ENCODE assay signal across 16 cellular contexts in genomic region chr13:51814071-51814470, GRCh38. TPM values are rescaled to one million over a fixed set of nuclear protein-coding genes. Genes with fewer than 3 reads are reported as not detected.
DNase-seq lines count a peak whose midpoint lies in the region; ATAC-seq and TF ChIP-seq lines count a peak whose summit lies in the region.
"Had no signal": no experiment of that assay in that cellular context is flagged by ENCODE, and none has a peak within 500 bp of the region (broad histone marks: within the 10 kb centered on the region; RNA-seq: fewer than 3 reads in every experiment).

No MANE protein-coding gene starts in this region.

- H3K4me3 Mint-ChIP-seq in activated T-cell treated with anti-CD3 and anti-CD28 coated beads, Interleukin-2, amount 50 U/mL, for 24 hours: no peak overlapping the region
- no peak overlapping the region for H3K4me3 Mint-ChIP-seq in activated T-cell treated with anti-CD3 and anti-CD28 coated beads, Interleukin-2, amount 50 U/mL, for 4 hours
- no peak overlapping the region for H3K4me3 Mint-ChIP-seq in activated naive CD8-positive, alpha-beta T cell treated with anti-CD3 and anti-CD28 coated beads for 36 hours
- H3K4me3 Mint-ChIP-seq in stimulated activated effector memory CD8-positive, alpha-beta T cell treated with anti-CD3 and anti-CD28 coated beads, Interleukin-12 subunit alpha, Interleukin-12 subunit beta, amount 100 ng/mL, for 72 hours: no peak overlapping the region

- BruUV-seq in OCI-LY7 (replicated peaks; lab: Mats Ljungman, UMichigan): no TSS peak

- H3K4me2 ChIP-seq in OCI-LY7 (ENCODE audit: low read length): peak overlapping the region; percentile 79

- DNase-seq in activated T-cell treated with anti-CD3 and anti-CD28 coated beads, Interleukin-2, amount 50 U/mL, for 24 hours: no peak
- no peak for DNase-seq in activated T-cell treated with anti-CD3 and anti-CD28 coated beads, Interleukin-2, amount 50 U/mL, for 4 hours
- DNase-seq in OCI-LY7 (ENCODE audit: low spot score) (no peak), NCI-H2227 treated with DMSO at 0.1 percent for 48 hours (lab: John Stamatoyannopoulos, UW) (no peak), NCI-H510A treated with DMSO at 0.1 percent for 48 hours (lab: John Stamatoyannopoulos, UW) (no peak), NCI-H774 (lab: John Stamatoyannopoulos, UW) (no peak)
- DNase-seq in activated naive CD8-positive, alpha-beta T cell treated with anti-CD3 and anti-CD28 coated beads for 36 hours: no peak
- no peak for DNase-seq in stimulated activated effector memory CD8-positive, alpha-beta T cell treated with anti-CD3 and anti-CD28 coated beads, Interleukin-12 subunit alpha, Interleukin-12 subunit beta, amount 100 ng/mL, for 72 hours (ENCODE audit: low spot score in 2 of 2)
- DNase-seq: 8988T; CD4-positive, alpha-beta memory T cell; GOT3; NCI-H1105; NCI-H2081; NCI-H524 had no signal

- no peaks in the 10 kb centered on the region for H3K36me3 ChIP-seq in OCI-LY7 (ENCODE audit: insufficient read depth, low read length)

- peaks cover 75% of the 10 kb centered on the region for H3K4me1 Mint-ChIP-seq in activated T-cell treated with anti-CD3 and anti-CD28 coated beads, Interleukin-2, amount 50 U/mL, for 24 hours (ENCODE audit: low read depth)
- H3K4me1 Mint-ChIP-seq in activated T-cell treated with anti-CD3 and anti-CD28 coated beads, Interleukin-2, amount 50 U/mL, for 4 hours (ENCODE audit: low read depth): peaks cover 67% of the 10 kb centered on the region
- peaks cover 68% of the 10 kb centered on the region for H3K4me1 Mint-ChIP-seq in activated naive CD8-positive, alpha-beta T cell treated with anti-CD3 and anti-CD28 coated beads for 36 hours
- H3K4me1 Mint-ChIP-seq in stimulated activated effector memory CD8-positive, alpha-beta T cell treated with anti-CD3 and anti-CD28 coated beads, Interleukin-12 subunit alpha, Interleukin-12 subunit beta, amount 100 ng/mL, for 72 hours: peaks cover 39% of the 10 kb centered on the region

- no peaks in the 10 kb centered on the region for H3K9me3 ChIP-seq in OCI-LY7 (ENCODE audit: low read length)

- no peaks in the 10 kb centered on the region for H3K79me2 ChIP-seq in OCI-LY7 (ENCODE audit: insufficient read depth, low read depth, low read length)

- no peaks in the 10 kb centered on the region for H4K20me1 ChIP-seq in OCI-LY7 (ENCODE audit: insufficient read depth, low read length)

- no peak for ATAC-seq in activated T-cell treated with anti-CD3 and anti-CD28 coated beads, Interleukin-2, amount 50 U/mL, for 4 hours
- ATAC-seq in stimulated activated effector memory CD8-positive, alpha-beta T cell treated with anti-CD3 and anti-CD28 coated beads, Interleukin-12 subunit alpha, Interleukin-12 subunit beta, amount 100 ng/mL, for 72 hours: no peak

- POLR2A ChIA-PET in OCI-LY7 (lab: Charles Lee): interaction anchor here (0.6 to 8.1 kb wide), 6 partner anchors 11 to 360 kb away, joined by 3 to 147 read pairs (median 8); partner anchors contain the start of gene INTS6

- H3K27ac Mint-ChIP-seq in activated T-cell treated with anti-CD3 and anti-CD28 coated beads, Interleukin-2, amount 50 U/mL, for 24 hours: peak overlapping the region; percentile 93
- peak overlapping the region; percentile 98 for H3K27ac Mint-ChIP-seq in activated naive CD8-positive, alpha-beta T cell treated with anti-CD3 and anti-CD28 coated beads for 36 hours
- H3K27ac Mint-ChIP-seq in stimulated activated effector memory CD8-positive, alpha-beta T cell treated with anti-CD3 and anti-CD28 coated beads, Interleukin-12 subunit alpha, Interleukin-12 subunit beta, amount 100 ng/mL, for 72 hours: peak overlapping the region; percentile 40

- TF ChIP-seq CTCF in OCI-LY7 (conservative IDR thresholded peaks at IDR 0.05; ENCODE audit: low read length): no peak

- CTCF ChIA-PET in OCI-LY7 (lab: Charles Lee; ENCODE audit: unreplicated experiment): interaction anchor here (0.6 to 5.0 kb wide), 7 partner anchors 11 to 591 kb away, joined by 3 to 79 read pairs (median 7); partner anchors contain the start of gene TMEM272

- no peaks in the 10 kb centered on the region for H3K9me2 ChIP-seq in OCI-LY7 (ENCODE audit: insufficient read depth, low read length)

- 0 out of 2 replicates have a peak overlapping the region, but pooled peaks have one; percentile 3 for H2AFZ ChIP-seq in OCI-LY7 (ENCODE audit: low read length)

- no peaks in the 10 kb centered on the region for H3K9me3 Mint-ChIP-seq in activated T-cell treated with anti-CD3 and anti-CD28 coated beads, Interleukin-2, amount 50 U/mL, for 24 hours
- H3K9me3 Mint-ChIP-seq in activated T-cell treated with anti-CD3 and anti-CD28 coated beads, Interleukin-2, amount 50 U/mL, for 4 hours: no peaks in the 10 kb centered on the region
- H3K9me3 Mint-ChIP-seq in activated naive CD8-positive, alpha-beta T cell treated with anti-CD3 and anti-CD28 coated beads for 36 hours: no peaks in the 10 kb centered on the region
- no peaks in the 10 kb centered on the region for H3K9me3 Mint-ChIP-seq in stimulated activated effector memory CD8-positive, alpha-beta T cell treated with anti-CD3 and anti-CD28 coated beads, Interleukin-12 subunit alpha, Interleukin-12 subunit beta, amount 100 ng/mL, for 72 hours
- H3K9me3 Mint-ChIP-seq: CD4-positive, alpha-beta memory T cell had no signal

- H3K27me3 Mint-ChIP-seq in activated T-cell treated with anti-CD3 and anti-CD28 coated beads, Interleukin-2, amount 50 U/mL, for 24 hours: no peaks in the 10 kb centered on the region
- H3K27me3 Mint-ChIP-seq in activated T-cell treated with anti-CD3 and anti-CD28 coated beads, Interleukin-2, amount 50 U/mL, for 4 hours (ENCODE audit: low read depth): no peaks in the 10 kb centered on the region
- no peaks in the 10 kb centered on the region for H3K27me3 Mint-ChIP-seq in activated naive CD8-positive, alpha-beta T cell treated with anti-CD3 and anti-CD28 coated beads for 36 hours
- H3K27me3 Mint-ChIP-seq: B cell; CD4-positive, alpha-beta memory T cell had no signal

- peak overlapping the region; percentile 2 for H3K27ac ChIP-seq in OCI-LY7 (ENCODE audit: low read depth, low read length, poor library complexity, severe bottlenecking)

- peaks cover 8% of the 10 kb centered on the region for H3K36me3 Mint-ChIP-seq in activated T-cell treated with anti-CD3 and anti-CD28 coated beads, Interleukin-2, amount 50 U/mL, for 24 hours (ENCODE audit: low read depth)
- H3K36me3 Mint-ChIP-seq in activated T-cell treated with anti-CD3 and anti-CD28 coated beads, Interleukin-2, amount 50 U/mL, for 4 hours (ENCODE audit: insufficient read depth): peaks cover 14% of the 10 kb centered on the region
- H3K36me3 Mint-ChIP-seq in activated naive CD8-positive, alpha-beta T cell treated with anti-CD3 and anti-CD28 coated beads for 36 hours: peaks cover 12% of the 10 kb centered on the region
- no peaks in the 10 kb centered on the region for H3K36me3 Mint-ChIP-seq in stimulated activated effector memory CD8-positive, alpha-beta T cell treated with anti-CD3 and anti-CD28 coated beads, Interleukin-12 subunit alpha, Interleukin-12 subunit beta, amount 100 ng/mL, for 72 hours

- intact Hi-C loops in OCI-LY7 (cut with micrococcal nuclease; ENCODE audit: unreplicated experiment): loop anchor here (2.0 to 5.0 kb wide), 2 partner anchors 313 to 643 kb away; partner anchors contain the start of gene CKAP2

- H3K4me1 ChIP-seq in OCI-LY7 (ENCODE audit: insufficient read depth, low read length, poor library complexity, severe bottlenecking): peaks cover 75% of the 10 kb centered on the region

- H3K4me3 ChIP-seq in OCI-LY7 (ENCODE audit: low read depth, low read length, poor library complexity, severe bottlenecking): peak overlapping the region; percentile 11
- H3K4me3 ChIP-seq: K562 had no signal

RNA-seq across cellular contexts. Expression of gene DHRS12, which starts 10.1 kb away (rescaled TPM):
- 1 to 10 TPM; 3.5 to 4.1 (median 3.6) TPM for total RNA-seq in activated T-cell treated with anti-CD3 and anti-CD28 coated beads, Interleukin-2, amount 50 U/mL, for 4 hours
- 3.4 and 3.5 TPM in 2 replicates for total RNA-seq in OCI-LY7 (2014; rRNA removed; shearing (Covaris generic))
- 11.9 and 12.5 TPM in 2 replicates for total RNA-seq in OCI-LY7 (2022)
- 1 to 10 TPM; 9.7 to 9.9 TPM for total RNA-seq in activated naive CD8-positive, alpha-beta T cell treated with anti-CD3 and anti-CD28 coated beads for 36 hours

RNA-seq across cellular contexts. Expression of gene TMEM272, which starts 30.9 kb away (rescaled TPM):
- total RNA-seq in activated T-cell treated with anti-CD3 and anti-CD28 coated beads, Interleukin-2, amount 50 U/mL, for 4 hours: under 1 TPM; 0.11 to 0.24 (median 0.18) TPM
- 0.41 and 0.75 TPM in 2 replicates for total RNA-seq in OCI-LY7 (2014; rRNA removed; shearing (Covaris generic))
- total RNA-seq in OCI-LY7 (2022): 0.46 and 0.90 TPM in 2 replicates
- 1 to 10 TPM; 1.5 to 1.6 TPM for total RNA-seq in activated naive CD8-positive, alpha-beta T cell treated with anti-CD3 and anti-CD28 coated beads for 36 hours
- total RNA-seq: B cell had no signal

RNA-seq across cellular contexts. Expression of gene CCDC70, which starts 47.7 kb away (rescaled TPM):
- total RNA-seq in activated T-cell treated with anti-CD3 and anti-CD28 coated beads, Interleukin-2, amount 50 U/mL, for 4 hours: not detected
- not detected in 2 replicates for total RNA-seq in OCI-LY7 (2014; rRNA removed; shearing (Covaris generic))
- total RNA-seq in OCI-LY7 (2022): not detected in 2 replicates
- total RNA-seq in activated naive CD8-positive, alpha-beta T cell treated with anti-CD3 and anti-CD28 coated beads for 36 hours: under 1 TPM; 0.19 to 0.56 TPM
- total RNA-seq: B cell; CD4-positive, alpha-beta memory T cell; K562 had no signal

Comparison
In these comparisons a context has a peak if more than half of its experiments do, and no peak if none do; other contexts are left out.
1. H3K27ac Mint-ChIP-seq: peak in every context shown above with its lines; median percentile 98 in activated naive CD8-positive, alpha-beta T cell treated with anti-CD3 and anti-CD28 coated beads for 36 hours; 93 in activated T-cell treated with anti-CD3 and anti-CD28 coated beads, Interleukin-2, amount 50 U/mL, for 24 hours; 40 in stimulated activated effector memory CD8-positive, alpha-beta T cell treated with anti-CD3 and anti-CD28 coated beads, Interleukin-12 subunit alpha, Interleukin-12 subunit beta, amount 100 ng/mL, for 72 hours.